In genomic region chr13:29362849-29363604, GRCh38 we compare ENCODE assay signal across 7 cellular contexts.
DNase-seq lines count a peak whose midpoint lies in the region; ATAC-seq lines count a peak whose summit lies in the region.

No MANE protein-coding gene starts in this region.

- in situ Hi-C loops in SK-MEL-5 (cut with HindIII; ENCODE audit: low pct_unique_long_range_greater_than_20kb, low sequenced_read_pairs) = no loop called here
- in situ Hi-C loops in T47D (cut with HindIII; ENCODE audit: low pct_unique_long_range_greater_than_20kb, low sequenced_read_pairs) = no loop called here

- DNase-seq in GDM1 (lab: John Stamatoyannopoulos, UW) = peak; percentile 19
- peak; percentile 17 for DNase-seq in KG1 (lab: John Stamatoyannopoulos, UW)
- DNase-seq in SK-MEL-5 (ENCODE audit: low read depth, low spot score) = peak; percentile 75
- DNase-seq in T47D (ENCODE audit: low read depth in 1 of 2, low spot score in 1 of 2) = peak; percentile 63 to 66
- peak; percentile 44 for DNase-seq in iris pigment epithelial cell (ENCODE audit: low read depth)
- peak; percentile 5 for DNase-seq in stimulated activated CD4-positive, alpha-beta T cell treated with anti-CD3 and anti-CD28 coated beads, Interleukin-4, amount 100 ng/mL, for 1 hour

- peak; percentile 94 for ATAC-seq in GM21528 (IDR thresholded peaks at IDR 0.05; ENCODE audit: low FRiP score, unreplicated experiment)

Comparison
In these comparisons a context has a peak if more than half of its experiments do, and no peak if none do; other contexts are left out.
1. Peak in every context shown above with its lines: DNase-seq and ATAC-seq.
2. DNase-seq: peak in every context shown above with its lines; median percentile 75 in SK-MEL-5; 64 in T47D; 44 in iris pigment epithelial cell; 19 in GDM1; 17 in KG1; 5 in stimulated activated CD4-positive, alpha-beta T cell treated with anti-CD3 and anti-CD28 coated beads, Interleukin-4, amount 100 ng/mL, for 1 hour.